In the genomic region with DNA sequence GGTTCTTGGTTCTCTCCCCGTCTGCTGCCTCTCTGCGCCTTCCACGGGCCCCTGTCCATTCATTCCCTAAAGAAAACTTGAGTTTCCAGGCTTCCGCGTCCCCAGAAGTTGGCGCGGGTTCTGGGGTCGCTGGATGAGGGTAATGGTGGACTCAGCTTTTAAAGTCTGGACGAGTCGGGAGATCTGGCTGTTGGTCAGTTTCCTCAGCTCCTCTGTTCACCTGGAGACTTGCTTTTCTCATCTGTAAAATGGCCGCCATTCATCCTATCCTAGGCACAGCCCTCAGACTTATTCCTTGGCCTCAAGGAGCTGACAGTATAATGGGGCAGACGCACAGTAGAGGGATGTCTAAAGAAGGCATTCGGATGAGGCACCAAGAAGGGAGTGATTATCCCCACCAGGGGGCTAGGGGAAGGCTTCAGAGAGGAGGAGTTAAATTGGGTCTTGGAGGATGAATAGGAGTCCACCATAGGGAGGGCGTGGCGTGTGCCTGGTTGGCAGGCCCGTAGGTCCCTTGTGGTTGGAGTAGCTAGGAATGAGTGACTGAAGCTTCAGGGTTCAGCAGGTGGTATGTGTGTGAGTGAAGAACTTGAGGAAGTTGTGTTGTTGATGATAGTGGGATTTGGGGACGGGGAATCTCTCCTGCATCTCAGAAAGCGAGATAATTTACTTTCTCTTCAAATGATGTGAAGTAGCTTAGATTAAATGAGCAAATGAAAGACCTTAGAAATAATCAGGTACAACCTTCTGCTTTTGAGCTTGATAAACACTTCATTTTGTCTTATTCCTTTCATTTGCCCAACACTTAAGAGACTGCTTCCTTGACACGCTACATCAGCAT, we compare ENCODE assay signal across 8 cellular contexts. TPM values are rescaled to one million over a fixed set of nuclear protein-coding genes. Genes with fewer than 3 reads are reported as not detected.
DNase-seq lines count a peak whose midpoint lies in the region; ATAC-seq and TF ChIP-seq lines count a peak whose summit lies in the region.

No MANE protein-coding gene starts in this region.

- no peaks in the 10 kb centered on the region for H3K27me3 Mint-ChIP-seq in T-helper 2 cell treated with Interferon-gamma antibody and Interleukin-4, amounts not matched to agents 5 μg/mL and 100 μg/mL, for 36 hours (ENCODE audit: low read depth)
- H3K27me3 Mint-ChIP-seq in effector memory CD8-positive, alpha-beta T cell: no peaks in the 10 kb centered on the region

- peaks cover 11 to 32% (median 17%) of the 10 kb centered on the region in 11 experiments; a peak in 21 of 22 replicates for H3K36me3 ChIP-seq in BLaER1 treated with 17β-estradiol and CSF1 and Interleukin-3, amounts not matched to agents 10 nM and 100 nM
- H3K36me3 ChIP-seq in H7 (replicated peaks; ENCODE audit: control insufficient read depth, insufficient read depth, low read length) (no peaks in the 10 kb centered on the region), uterus (no peaks in the 10 kb centered on the region)

- peaks cover 7 to 29% (median 10%) of the 10 kb centered on the region in 10 experiments; a peak in 18 of 20 replicates for H3K4me1 ChIP-seq in BLaER1 treated with 17β-estradiol and CSF1 and Interleukin-3, amounts not matched to agents 10 nM and 100 nM
- no peaks in the 10 kb centered on the region for H3K4me1 ChIP-seq in uterus

- no peaks in the 10 kb centered on the region for H3K9me3 Mint-ChIP-seq in T-helper 2 cell treated with Interferon-gamma antibody and Interleukin-4, amounts not matched to agents 5 μg/mL and 100 μg/mL, for 36 hours
- no peaks in the 10 kb centered on the region for H3K9me3 Mint-ChIP-seq in effector memory CD8-positive, alpha-beta T cell

- H4K20me1 ChIP-seq in BLaER1 treated with 17β-estradiol and CSF1 and Interleukin-3, amounts not matched to agents 10 nM and 100 nM: peaks cover 0 to 4% (median 0%) of the 10 kb centered on the region in 11 experiments; a peak in 2 of 22 replicates

- H3K36me3 Mint-ChIP-seq in T-helper 2 cell treated with Interferon-gamma antibody and Interleukin-4, amounts not matched to agents 5 μg/mL and 100 μg/mL, for 36 hours (ENCODE audit: low read depth): peaks cover 16% of the 10 kb centered on the region
- peaks cover 9% of the 10 kb centered on the region for H3K36me3 Mint-ChIP-seq in effector memory CD8-positive, alpha-beta T cell (ENCODE audit: insufficient read depth)

- TF ChIP-seq POLR2A in uterus (IDR thresholded peaks at IDR 0.05): no peak

- DNase-seq in H7 (peak; percentile 85), myocyte (ENCODE audit: low read depth) (peak; percentile 56), uterus (peak in 1 of 2 donors; percentile 19)
- peak; percentile 29 for DNase-seq in T-helper 2 cell treated with Interferon-gamma antibody and Interleukin-4, amounts not matched to agents 5 μg/mL and 100 μg/mL, for 36 hours (ENCODE audit: low spot score)
- DNase-seq in effector memory CD8-positive, alpha-beta T cell: peak in 2 of 3 experiments; percentile 6 to 9

- peak overlapping the region; percentile 77 to 95 (median 85) for H3K9ac ChIP-seq in BLaER1 treated with 17β-estradiol and CSF1 and Interleukin-3, amounts not matched to agents 10 nM and 100 nM

- H3K27me3 ChIP-seq in BLaER1 treated with 17β-estradiol and CSF1 and Interleukin-3, amounts not matched to agents 10 nM and 100 nM: peaks cover 0 to 4% (median 0%) of the 10 kb centered on the region in 11 experiments; a peak in 1 of 22 replicates
- H3K27me3 ChIP-seq in H7 (ENCODE audit: control insufficient read depth, insufficient read depth, low read length): no peaks in the 10 kb centered on the region
- H3K27me3 ChIP-seq in uterus: no peaks in the 10 kb centered on the region

- intact Hi-C loops in uterus (cut with DNase I; ENCODE audit: low total_unique reads): no loop called here

- H3K27ac ChIP-seq in BLaER1 treated with 17β-estradiol and CSF1 and Interleukin-3, amounts not matched to agents 10 nM and 100 nM: peak overlapping the region; percentile 78 to 95 (median 85)
- H3K27ac ChIP-seq in uterus: peak overlapping the region; percentile 88 to 95

- H3K27ac Mint-ChIP-seq in T-helper 2 cell treated with Interferon-gamma antibody and Interleukin-4, amounts not matched to agents 5 μg/mL and 100 μg/mL, for 36 hours: peak overlapping the region; percentile 97
- peak overlapping the region; percentile 95 to 96 for H3K27ac Mint-ChIP-seq in effector memory CD8-positive, alpha-beta T cell

- 0 out of 22 replicates have a peak, but pooled peaks cover 0 to 10% (median 0%) of the 10 kb centered on the region in 11 experiments for H3K9me3 ChIP-seq in BLaER1 treated with 17β-estradiol and CSF1 and Interleukin-3, amounts not matched to agents 10 nM and 100 nM (replicated peaks in 1 of 11)
- no peaks in the 10 kb centered on the region for H3K9me3 ChIP-seq in uterus

- H3K4me3 Mint-ChIP-seq in T-helper 2 cell treated with Interferon-gamma antibody and Interleukin-4, amounts not matched to agents 5 μg/mL and 100 μg/mL, for 36 hours: peak overlapping the region; percentile 96
- H3K4me3 Mint-ChIP-seq in effector memory CD8-positive, alpha-beta T cell: peak overlapping the region; percentile 94 to 95

- H3K4me1 Mint-ChIP-seq in T-helper 2 cell treated with Interferon-gamma antibody and Interleukin-4, amounts not matched to agents 5 μg/mL and 100 μg/mL, for 36 hours (ENCODE audit: low read depth): peaks cover 18% of the 10 kb centered on the region
- peaks cover 9 to 16% of the 10 kb centered on the region in 2 donors for H3K4me1 Mint-ChIP-seq in effector memory CD8-positive, alpha-beta T cell (ENCODE audit: low read depth in 2 of 2)

- ATAC-seq in effector memory CD8-positive, alpha-beta T cell (replicated peaks): no peak
- ATAC-seq in GM21717 (IDR thresholded peaks at IDR 0.05; ENCODE audit: unreplicated experiment) (no peak), GM18502 (IDR thresholded peaks at IDR 0.05; ENCODE audit: poor library complexity, unreplicated experiment) (no peak)

- peak overlapping the region; percentile 64 to 90 (median 84) for H3K4me2 ChIP-seq in BLaER1 treated with 17β-estradiol and CSF1 and Interleukin-3, amounts not matched to agents 10 nM and 100 nM

- TF ChIP-seq CTCF in uterus (IDR thresholded peaks at IDR 0.05): no peak

- H3K4me3 ChIP-seq in BLaER1 treated with 17β-estradiol and CSF1 and Interleukin-3, amounts not matched to agents 10 nM and 100 nM: peak overlapping the region; percentile 59 to 77 (median 68)
- H3K4me3 ChIP-seq in H7 (ENCODE audit: insufficient read depth, low read depth, low read length): peak overlapping the region; percentile 56
- H3K4me3 ChIP-seq in uterus: peak overlapping the region; percentile 77 to 97

RNA-seq across cellular contexts. Expression of a gene that starts 0.7 kb away (rescaled TPM):
- total RNA-seq in H7 (2014; rRNA removed; shearing (Covaris generic)): 31.8 and 46.0 TPM in 2 replicates
- total RNA-seq in myocyte (30.8 and 32.8 TPM in 2 replicates), uterus (100 to 1,000 TPM in 2 of 4 donors, 10 to 100 TPM in 2; 34.8 to 110 (median 88.2) TPM)
- polyA plus RNA-seq in myocyte (2012): 46.4 TPM

RNA-seq across cellular contexts. Expression of a gene that starts 32.4 kb away (rescaled TPM):
- total RNA-seq in H7 (2014; rRNA removed; shearing (Covaris generic)): 6.4 and 9.5 TPM in 2 replicates
- 8.0 and 10.0 TPM in 2 replicates for total RNA-seq in myocyte
- 3.9 TPM for polyA plus RNA-seq in myocyte (2012)
- total RNA-seq in uterus: 10 to 100 TPM in 3 of 4 donors, 1 to 10 TPM in 1; 5.1 to 52.7 (median 24.5) TPM

RNA-seq across cellular contexts. Expression of a gene that starts 34.3 kb away (rescaled TPM):
- total RNA-seq in H7 (2014; rRNA removed; shearing (Covaris generic)): 57.8 and 60.0 TPM in 2 replicates
- total RNA-seq in myocyte (72.5 and 77.2 TPM in 2 replicates), uterus (10 to 100 TPM; 12.9 to 43.9 (median 35.6) TPM)
- 73.0 TPM for polyA plus RNA-seq in myocyte (2012)
